In the genomic region with DNA sequence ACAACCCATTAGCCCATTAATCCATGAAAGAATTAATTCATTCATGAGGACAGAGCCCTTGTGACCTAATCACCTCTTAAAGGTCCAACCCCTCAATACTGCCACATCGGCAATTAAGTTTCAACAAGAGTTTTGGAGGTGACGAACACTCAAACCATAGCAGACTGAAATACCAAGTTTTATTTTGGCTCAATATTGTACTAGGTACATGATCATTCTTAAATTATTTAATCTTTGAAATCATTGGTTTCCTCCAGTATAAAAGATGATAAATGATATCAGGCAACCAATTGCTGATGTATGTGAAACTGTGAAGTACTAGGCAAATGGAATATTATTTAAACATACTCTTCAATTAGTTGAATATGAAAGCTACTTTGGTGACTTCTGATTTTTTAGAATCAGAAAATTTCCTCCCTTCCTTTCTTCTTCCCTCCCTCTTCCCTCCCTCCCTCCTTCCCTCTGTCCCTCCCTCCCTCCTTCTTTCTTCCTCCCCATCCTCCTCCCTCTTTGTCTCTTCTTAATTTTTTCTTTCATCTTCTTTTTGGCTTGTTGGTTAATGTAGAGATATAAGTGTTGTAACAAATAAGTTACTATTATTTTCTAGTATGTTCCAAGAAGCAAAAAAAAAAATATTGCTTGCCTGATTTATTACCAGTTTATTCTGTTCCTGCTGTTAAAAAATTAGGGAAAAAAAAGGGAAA, we compare ENCODE assay signal across 1 cellular context.
TF ChIP-seq lines count a peak whose summit lies in the region.

No MANE protein-coding gene starts in this region.

TF ChIP-seq in GM12878, 131 proteins besides CTCF, POLR2A, EP300 and RAD21 (continued from another document):
- TF ChIP-seq, protein P1, sequence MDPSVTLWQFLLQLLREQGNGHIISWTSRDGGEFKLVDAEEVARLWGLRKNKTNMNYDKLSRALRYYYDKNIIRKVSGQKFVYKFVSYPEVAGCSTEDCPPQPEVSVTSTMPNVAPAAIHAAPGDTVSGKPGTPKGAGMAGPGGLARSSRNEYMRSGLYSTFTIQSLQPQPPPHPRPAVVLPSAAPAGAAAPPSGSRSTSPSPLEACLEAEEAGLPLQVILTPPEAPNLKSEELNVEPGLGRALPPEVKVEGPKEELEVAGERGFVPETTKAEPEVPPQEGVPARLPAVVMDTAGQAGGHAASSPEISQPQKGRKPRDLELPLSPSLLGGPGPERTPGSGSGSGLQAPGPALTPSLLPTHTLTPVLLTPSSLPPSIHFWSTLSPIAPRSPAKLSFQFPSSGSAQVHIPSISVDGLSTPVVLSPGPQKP (IDR thresholded peaks at IDR 0.05; ENCODE audit: low read depth, low read length) = no peak
- TF ChIP-seq NR2C1 (IDR thresholded peaks at IDR 0.05) = no peak
- TF ChIP-seq GATAD2B (conservative IDR thresholded peaks at IDR 0.05; ENCODE audit: low read depth) = no peak
- TF ChIP-seq SPI1 (IDR thresholded peaks at IDR 0.05; ENCODE audit: borderline replicate concordance, insufficient read depth, low read depth, low read length) = no peak
- no peak for TF ChIP-seq SRF (IDR thresholded peaks at IDR 0.05; ENCODE audit: low read depth in 2 of 2, low read length in 2 of 2)
- peak; percentile 88 for TF ChIP-seq NFXL1 (IDR thresholded peaks at IDR 0.05; ENCODE audit: borderline replicate concordance)
- TF ChIP-seq ZBED1 (IDR thresholded peaks at IDR 0.05; ENCODE audit: borderline replicate concordance) = no peak
- TF ChIP-seq, protein P2, sequence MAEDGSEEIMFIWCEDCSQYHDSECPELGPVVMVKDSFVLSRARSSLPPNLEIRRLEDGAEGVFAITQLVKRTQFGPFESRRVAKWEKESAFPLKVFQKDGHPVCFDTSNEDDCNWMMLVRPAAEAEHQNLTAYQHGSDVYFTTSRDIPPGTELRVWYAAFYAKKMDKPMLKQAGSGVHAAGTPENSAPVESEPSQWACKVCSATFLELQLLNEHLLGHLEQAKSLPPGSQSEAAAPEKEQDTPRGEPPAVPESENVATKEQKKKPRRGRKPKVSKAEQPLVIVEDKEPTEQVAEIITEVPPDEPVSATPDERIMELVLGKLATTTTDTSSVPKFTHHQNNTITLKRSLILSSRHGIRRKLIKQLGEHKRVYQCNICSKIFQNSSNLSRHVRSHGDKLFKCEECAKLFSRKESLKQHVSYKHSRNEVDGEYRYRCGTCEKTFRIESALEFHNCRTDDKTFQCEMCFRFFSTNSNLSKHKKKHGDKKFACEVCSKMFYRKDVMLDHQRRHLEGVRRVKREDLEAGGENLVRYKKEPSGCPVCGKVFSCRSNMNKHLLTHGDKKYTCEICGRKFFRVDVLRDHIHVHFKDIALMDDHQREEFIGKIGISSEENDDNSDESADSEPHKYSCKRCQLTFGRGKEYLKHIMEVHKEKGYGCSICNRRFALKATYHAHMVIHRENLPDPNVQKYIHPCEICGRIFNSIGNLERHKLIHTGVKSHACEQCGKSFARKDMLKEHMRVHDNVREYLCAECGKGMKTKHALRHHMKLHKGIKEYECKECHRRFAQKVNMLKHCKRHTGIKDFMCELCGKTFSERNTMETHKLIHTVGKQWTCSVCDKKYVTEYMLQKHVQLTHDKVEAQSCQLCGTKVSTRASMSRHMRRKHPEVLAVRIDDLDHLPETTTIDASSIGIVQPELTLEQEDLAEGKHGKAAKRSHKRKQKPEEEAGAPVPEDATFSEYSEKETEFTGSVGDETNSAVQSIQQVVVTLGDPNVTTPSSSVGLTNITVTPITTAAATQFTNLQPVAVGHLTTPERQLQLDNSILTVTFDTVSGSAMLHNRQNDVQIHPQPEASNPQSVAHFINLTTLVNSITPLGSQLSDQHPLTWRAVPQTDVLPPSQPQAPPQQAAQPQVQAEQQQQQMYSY (CRISPR knock-in tag; IDR thresholded peaks at IDR 0.05) = no peak
- no peak for TF ChIP-seq FOS (IDR thresholded peaks at IDR 0.05; ENCODE audit: borderline replicate concordance, extremely low read depth, insufficient read length)
- TF ChIP-seq GABPA (IDR thresholded peaks at IDR 0.05; ENCODE audit: low read depth) = no peak
- TF ChIP-seq NRF1 (conservative IDR thresholded peaks at IDR 0.05; ENCODE audit: low read depth, low read length) = no peak
- no peak for TF ChIP-seq JUNB (IDR thresholded peaks at IDR 0.05)
- TF ChIP-seq, protein P3, sequence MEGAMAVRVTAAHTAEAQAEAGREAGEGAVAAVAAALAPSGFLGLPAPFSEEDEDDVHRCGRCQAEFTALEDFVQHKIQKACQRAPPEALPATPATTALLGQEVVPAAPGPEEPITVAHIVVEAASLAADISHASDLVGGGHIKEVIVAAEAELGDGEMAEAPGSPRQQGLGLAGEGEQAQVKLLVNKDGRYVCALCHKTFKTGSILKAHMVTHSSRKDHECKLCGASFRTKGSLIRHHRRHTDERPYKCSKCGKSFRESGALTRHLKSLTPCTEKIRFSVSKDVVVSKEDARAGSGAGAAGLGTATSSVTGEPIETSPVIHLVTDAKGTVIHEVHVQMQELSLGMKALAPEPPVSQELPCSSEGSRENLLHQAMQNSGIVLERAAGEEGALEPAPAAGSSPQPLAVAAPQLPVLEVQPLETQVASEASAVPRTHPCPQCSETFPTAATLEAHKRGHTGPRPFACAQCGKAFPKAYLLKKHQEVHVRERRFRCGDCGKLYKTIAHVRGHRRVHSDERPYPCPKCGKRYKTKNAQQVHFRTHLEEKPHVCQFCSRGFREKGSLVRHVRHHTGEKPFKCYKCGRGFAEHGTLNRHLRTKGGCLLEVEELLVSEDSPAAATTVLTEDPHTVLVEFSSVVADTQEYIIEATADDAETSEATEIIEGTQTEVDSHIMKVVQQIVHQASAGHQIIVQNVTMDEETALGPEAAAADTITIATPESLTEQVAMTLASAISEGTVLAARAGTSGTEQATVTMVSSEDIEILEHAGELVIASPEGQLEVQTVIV (IDR thresholded peaks at IDR 0.05; ENCODE audit: borderline replicate concordance, partially characterized antibody) = no peak
- TF ChIP-seq ZNF217 (IDR thresholded peaks at IDR 0.05) = 0 out of 2 replicates have a peak, but pooled peaks have one; percentile 28
- TF ChIP-seq, protein P4, sequence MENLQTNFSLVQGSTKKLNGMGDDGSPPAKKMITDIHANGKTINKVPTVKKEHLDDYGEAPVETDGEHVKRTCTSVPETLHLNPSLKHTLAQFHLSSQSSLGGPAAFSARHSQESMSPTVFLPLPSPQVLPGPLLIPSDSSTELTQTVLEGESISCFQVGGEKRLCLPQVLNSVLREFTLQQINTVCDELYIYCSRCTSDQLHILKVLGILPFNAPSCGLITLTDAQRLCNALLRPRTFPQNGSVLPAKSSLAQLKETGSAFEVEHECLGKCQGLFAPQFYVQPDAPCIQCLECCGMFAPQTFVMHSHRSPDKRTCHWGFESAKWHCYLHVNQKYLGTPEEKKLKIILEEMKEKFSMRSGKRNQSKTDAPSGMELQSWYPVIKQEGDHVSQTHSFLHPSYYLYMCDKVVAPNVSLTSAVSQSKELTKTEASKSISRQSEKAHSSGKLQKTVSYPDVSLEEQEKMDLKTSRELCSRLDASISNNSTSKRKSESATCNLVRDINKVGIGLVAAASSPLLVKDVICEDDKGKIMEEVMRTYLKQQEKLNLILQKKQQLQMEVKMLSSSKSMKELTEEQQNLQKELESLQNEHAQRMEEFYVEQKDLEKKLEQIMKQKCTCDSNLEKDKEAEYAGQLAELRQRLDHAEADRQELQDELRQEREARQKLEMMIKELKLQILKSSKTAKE (IDR thresholded peaks at IDR 0.05; ENCODE audit: low read depth, poor library complexity, severe bottlenecking) = no peak
- no peak for TF ChIP-seq FOXM1 (IDR thresholded peaks at IDR 0.05; ENCODE audit: low read depth, low read length)
- 0 out of 4 replicates have a peak, but pooled peaks of 1 of the 2 experiments have one; percentile 75 for TF ChIP-seq ETV6 (conservative IDR thresholded peaks at IDR 0.05 in 1 of 2, IDR thresholded peaks at IDR 0.05 in 1 of 2; ENCODE audit: borderline replicate concordance in 1 of 2, low read depth in 1 of 2)
- no peak for TF ChIP-seq NR2F1 (conservative IDR thresholded peaks at IDR 0.05)
- no peak for TF ChIP-seq STAT1 (conservative IDR thresholded peaks at IDR 0.05)
TF ChIP-seq in GM12878: peak in this region for 3.
